In the genomic region with DNA sequence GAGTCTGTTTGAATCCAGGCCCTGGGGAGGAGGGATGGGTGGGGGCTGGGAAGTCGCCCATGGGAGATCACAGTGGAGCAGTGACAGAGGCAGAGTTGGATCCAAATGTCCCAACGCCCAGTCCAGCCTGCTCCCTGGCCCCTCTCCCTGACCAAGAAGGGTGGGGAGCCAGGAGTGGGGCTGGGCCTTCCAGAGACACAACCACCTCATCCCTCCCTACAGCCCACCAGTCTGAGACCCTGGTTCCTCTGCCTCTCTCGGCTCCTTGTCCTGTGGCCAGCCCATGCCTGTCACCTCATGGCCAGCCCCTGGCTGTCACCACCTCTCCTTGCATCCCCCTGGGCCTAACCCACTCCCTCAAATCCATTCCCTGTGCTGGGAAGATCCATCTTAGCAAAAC, we compare ENCODE assay signal across 26 cellular contexts.
A peak's percentile ranks its signal among the peaks of the same experiment; 100 is the strongest.
DNase-seq lines count a peak whose midpoint lies in the region; ATAC-seq, FAIRE-seq and TF ChIP-seq lines count a peak whose summit lies in the region.
"Had no signal": no experiment of that assay in that cellular context is flagged by ENCODE, and none has a peak within 500 bp of the region (broad histone marks: within the 10 kb centered on the region; RNA-seq: fewer than 3 reads in every experiment).

No MANE protein-coding gene starts in this region.

- no peaks in the 10 kb centered on the region for H3K36me3 ChIP-seq in lower lobe of right lung
- H3K36me3 ChIP-seq: BE2C; BLaER1 treated with 17β-estradiol and CSF1 and Interleukin-3, amounts not matched to agents 10 nM and 100 nM; HAP-1 had no signal

- peaks cover 11% of the 10 kb centered on the region for H3K4me1 Mint-ChIP-seq in activated naive CD8-positive, alpha-beta T cell treated with anti-CD3 and anti-CD28 coated beads, Interleukin-2, amount 10 ng/mL, durations not matched to agents 7 days and 5 days
- peaks cover 6% of the 10 kb centered on the region for H3K4me1 Mint-ChIP-seq in activated naive CD8-positive, alpha-beta T cell treated with anti-CD3 and anti-CD28 coated beads, Interleukin-2, amount 50 U/mL, for 24 hours
- H3K4me1 Mint-ChIP-seq: CD14-positive monocyte, GM23338 had no signal

- no peak overlapping the region for H3K4me3 Mint-ChIP-seq in activated naive CD8-positive, alpha-beta T cell treated with anti-CD3 and anti-CD28 coated beads, Interleukin-2, amount 10 ng/mL, durations not matched to agents 7 days and 5 days
- no peak overlapping the region for H3K4me3 Mint-ChIP-seq in activated naive CD8-positive, alpha-beta T cell treated with anti-CD3 and anti-CD28 coated beads, Interleukin-2, amount 50 U/mL, for 24 hours
- H3K4me3 Mint-ChIP-seq: CD14-positive monocyte; CD4-positive, alpha-beta T cell; CD8-positive, alpha-beta memory T cell; GM23338; HFFc6 had no signal

- intact Hi-C loops in lower lobe of right lung (cut with DNase I) (no loop called here), posterior vena cava (cut with DNase I) (no loop called here)

- H3K4me3 ChIP-seq in lower lobe of right lung = no peak overlapping the region
- H3K4me3 ChIP-seq: A549; BLaER1 treated with 17β-estradiol and CSF1 and Interleukin-3, amounts not matched to agents 10 nM and 100 nM; GM12878; GM23338; HAP-1 had no signal

- no peak overlapping the region for H3K27ac ChIP-seq in lower lobe of right lung
- H3K27ac ChIP-seq: A549; BLaER1 treated with 17β-estradiol and CSF1 and Interleukin-3, amounts not matched to agents 10 nM and 100 nM had no signal

- peaks cover 7% of the 10 kb centered on the region for H3K36me3 Mint-ChIP-seq in activated naive CD8-positive, alpha-beta T cell treated with anti-CD3 and anti-CD28 coated beads, Interleukin-2, amount 10 ng/mL, durations not matched to agents 7 days and 5 days
- no peaks in the 10 kb centered on the region for H3K36me3 Mint-ChIP-seq in activated naive CD8-positive, alpha-beta T cell treated with anti-CD3 and anti-CD28 coated beads, Interleukin-2, amount 50 U/mL, for 24 hours (ENCODE audit: low read depth)
- H3K36me3 Mint-ChIP-seq: CD14-positive monocyte had no signal

- ATAC-seq in activated naive CD8-positive, alpha-beta T cell treated with anti-CD3 and anti-CD28 coated beads, Interleukin-2, amount 10 ng/mL, durations not matched to agents 7 days and 5 days (ENCODE audit: low read depth) = no peak
- no peak for ATAC-seq in activated naive CD8-positive, alpha-beta T cell treated with anti-CD3 and anti-CD28 coated beads, Interleukin-2, amount 50 U/mL, for 24 hours
- ATAC-seq in lower lobe of right lung (no peak), HG02852 (IDR thresholded peaks at IDR 0.05; ENCODE audit: unreplicated experiment) (no peak)
- ATAC-seq: A549, GM12878, GM23338 had no signal

- POLR2A ChIA-PET in activated naive CD8-positive, alpha-beta T cell treated with anti-CD3 and anti-CD28 coated beads, Interleukin-2, amount 10 ng/mL, durations not matched to agents 7 days and 5 days (lab: Charles Lee) = no interaction called here

- DNase-seq in activated naive CD8-positive, alpha-beta T cell treated with anti-CD3 and anti-CD28 coated beads, Interleukin-2, amount 10 ng/mL, durations not matched to agents 7 days and 5 days = peak; percentile 3
- no peak for DNase-seq in activated naive CD8-positive, alpha-beta T cell treated with anti-CD3 and anti-CD28 coated beads, Interleukin-2, amount 50 U/mL, for 24 hours
- DNase-seq in lower lobe of right lung (peak; percentile 22), posterior vena cava (ENCODE audit: low spot score) (peak; percentile 58), H54 (ENCODE audit: insufficient read length, low spot score) (no peak), kidney glomerular epithelial cell (lab: John Stamatoyannopoulos, UW) (no peak)
- DNase-seq: 8988T; ACHN; AML-193; BE2C; CD4-positive, alpha-beta T cell; CD8-positive, alpha-beta memory T cell; DMS 273 treated with DMSO at 0.1 percent for 48 hours; DMS79; EL; GDM1; HFFc6 had no signal

- H3K27ac Mint-ChIP-seq in activated naive CD8-positive, alpha-beta T cell treated with anti-CD3 and anti-CD28 coated beads, Interleukin-2, amount 10 ng/mL, durations not matched to agents 7 days and 5 days = peak overlapping the region; percentile 37
- H3K27ac Mint-ChIP-seq in activated naive CD8-positive, alpha-beta T cell treated with anti-CD3 and anti-CD28 coated beads, Interleukin-2, amount 50 U/mL, for 24 hours = no peak overlapping the region
- H3K27ac Mint-ChIP-seq: CD4-positive, alpha-beta T cell; GM23338; HFFc6 had no signal

- H3K4me1 ChIP-seq in lower lobe of right lung = no peaks in the 10 kb centered on the region
- H3K4me1 ChIP-seq: BE2C, HAP-1 had no signal

- H3K27me3 Mint-ChIP-seq in activated naive CD8-positive, alpha-beta T cell treated with anti-CD3 and anti-CD28 coated beads, Interleukin-2, amount 10 ng/mL, durations not matched to agents 7 days and 5 days = peaks cover 2% of the 10 kb centered on the region
- no peaks in the 10 kb centered on the region for H3K27me3 Mint-ChIP-seq in activated naive CD8-positive, alpha-beta T cell treated with anti-CD3 and anti-CD28 coated beads, Interleukin-2, amount 50 U/mL, for 24 hours
- H3K27me3 Mint-ChIP-seq: CD4-positive, alpha-beta T cell had no signal

- no peak for FAIRE-seq in H54 (lab: Jason Lieb, UNC)
- FAIRE-seq: A549, D721Med, GM12878, GM19239 had no signal

- no peak for TF ChIP-seq POLR2A in H54 (IDR thresholded peaks at IDR 0.05; ENCODE audit: low read depth, low read length)

- H3K9me3 Mint-ChIP-seq in activated naive CD8-positive, alpha-beta T cell treated with anti-CD3 and anti-CD28 coated beads, Interleukin-2, amount 10 ng/mL, durations not matched to agents 7 days and 5 days = peaks cover 6% of the 10 kb centered on the region
- H3K9me3 Mint-ChIP-seq in activated naive CD8-positive, alpha-beta T cell treated with anti-CD3 and anti-CD28 coated beads, Interleukin-2, amount 50 U/mL, for 24 hours = peaks cover 7% of the 10 kb centered on the region
- H3K9me3 Mint-ChIP-seq: CD4-positive, alpha-beta T cell; CD8-positive, alpha-beta memory T cell had no signal

- no peak for TF ChIP-seq CTCF in lower lobe of right lung (IDR thresholded peaks at IDR 0.05)

- no peaks in the 10 kb centered on the region for H3K9me3 ChIP-seq in lower lobe of right lung
- H3K9me3 ChIP-seq: A549, BE2C, HAP-1 had no signal

- peaks cover 12% of the 10 kb centered on the region for H3K27me3 ChIP-seq in lower lobe of right lung (ENCODE audit: low read depth)
- H3K27me3 ChIP-seq: BE2C; BLaER1 treated with 17β-estradiol and CSF1 and Interleukin-3, amounts not matched to agents 10 nM and 100 nM had no signal

Comparison
In these comparisons a context has a peak if more than half of its experiments do, and no peak if none do; other contexts are left out.
1. DNase-seq: peak in activated naive CD8-positive, alpha-beta T cell treated with anti-CD3 and anti-CD28 coated beads, Interleukin-2, amount 10 ng/mL, durations not matched to agents 7 days and 5 days (single experiment), lower lobe of right lung (single experiment) and posterior vena cava (single experiment); none in activated naive CD8-positive, alpha-beta T cell treated with anti-CD3 and anti-CD28 coated beads, Interleukin-2, amount 50 U/mL, for 24 hours (single experiment), H54 (single experiment) and kidney glomerular epithelial cell (single experiment).